ENCODE assay signal across 1 cellular context in genomic region chr6:27295301-27296079, GRCh38.
TF ChIP-seq lines count a peak whose summit lies in the region.

No MANE protein-coding gene starts in this region.

TF ChIP-seq in HepG2, 621 proteins besides CTCF, POLR2A, EP300 and RAD21 (continued from another document and continues in another):
- TF ChIP-seq HIVEP1 (CRISPR knock-in tag; IDR thresholded peaks at IDR 0.05) (no peak), ZNF234 (CRISPR knock-in tag; conservative IDR thresholded peaks at IDR 0.05) (no peak), ZNF138 (CRISPR knock-in tag; IDR thresholded peaks at IDR 0.05; ENCODE audit: low read depth) (no peak), SUZ12 (IDR thresholded peaks at IDR 0.05; ENCODE audit: low read depth, low read length) (no peak), ZNF121 (CRISPR knock-in tag; IDR thresholded peaks at IDR 0.05) (no peak), POGZ (CRISPR knock-in tag; IDR thresholded peaks at IDR 0.05) (no peak), MBNL3 (CRISPR knock-in tag; conservative IDR thresholded peaks at IDR 0.05) (no peak), KLF6 (CRISPR knock-in tag; IDR thresholded peaks at IDR 0.05) (no peak), ZNF333 (CRISPR knock-in tag; IDR thresholded peaks at IDR 0.05; ENCODE audit: borderline replicate concordance) (no peak), HDAC1 (CRISPR knock-in tag; IDR thresholded peaks at IDR 0.05) (no peak), SP5 (CRISPR knock-in tag; IDR thresholded peaks at IDR 0.05; ENCODE audit: borderline replicate concordance, low read depth) (0 out of 2 replicates have a peak, but pooled peaks have one; percentile 7), ZNF556 (CRISPR knock-in tag; IDR thresholded peaks at IDR 0.05; ENCODE audit: borderline replicate concordance) (no peak; the same call in 1 of the 2 replicates), ZNF207 (IDR thresholded peaks at IDR 0.05; ENCODE audit: borderline replicate concordance) (no peak), ZGPAT (CRISPR knock-in tag; IDR thresholded peaks at IDR 0.05) (0 out of 2 replicates have a peak, but pooled peaks have one; percentile 45), RBFOX2 (IDR thresholded peaks at IDR 0.05; ENCODE audit: low read depth, low read length) (no peak), NR2C2 (CRISPR knock-in tag; IDR thresholded peaks at IDR 0.05; ENCODE audit: borderline replicate concordance) (no peak), CAMTA2 (CRISPR knock-in tag; IDR thresholded peaks at IDR 0.05; ENCODE audit: borderline replicate concordance) (no peak), ZBTB21 (CRISPR knock-in tag; IDR thresholded peaks at IDR 0.05) (no peak), MXD3 (CRISPR knock-in tag; IDR thresholded peaks at IDR 0.05) (no peak), SRF (IDR thresholded peaks at IDR 0.05; ENCODE audit: low read depth, low read length) (no peak), ZMYM2 (CRISPR knock-in tag; IDR thresholded peaks at IDR 0.05) (peak; percentile 89; the same call in 1 of the 2 replicates), SP4 (CRISPR knock-in tag; IDR thresholded peaks at IDR 0.05) (no peak), POLR2AphosphoS2 (IDR thresholded peaks at IDR 0.05; ENCODE audit: low read depth, low read length) (no peak), FOXP4 (CRISPR knock-in tag; IDR thresholded peaks at IDR 0.05) (peak; percentile 43; the same call in 1 of the 2 replicates), KDM6A (CRISPR knock-in tag; IDR thresholded peaks at IDR 0.05; ENCODE audit: low read depth) (no peak), ZNF136 (CRISPR knock-in tag; IDR thresholded peaks at IDR 0.05; ENCODE audit: low read depth) (no peak)
- TF ChIP-seq, protein P1, sequence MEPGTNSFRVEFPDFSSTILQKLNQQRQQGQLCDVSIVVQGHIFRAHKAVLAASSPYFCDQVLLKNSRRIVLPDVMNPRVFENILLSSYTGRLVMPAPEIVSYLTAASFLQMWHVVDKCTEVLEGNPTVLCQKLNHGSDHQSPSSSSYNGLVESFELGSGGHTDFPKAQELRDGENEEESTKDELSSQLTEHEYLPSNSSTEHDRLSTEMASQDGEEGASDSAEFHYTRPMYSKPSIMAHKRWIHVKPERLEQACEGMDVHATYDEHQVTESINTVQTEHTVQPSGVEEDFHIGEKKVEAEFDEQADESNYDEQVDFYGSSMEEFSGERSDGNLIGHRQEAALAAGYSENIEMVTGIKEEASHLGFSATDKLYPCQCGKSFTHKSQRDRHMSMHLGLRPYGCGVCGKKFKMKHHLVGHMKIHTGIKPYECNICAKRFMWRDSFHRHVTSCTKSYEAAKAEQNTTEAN (CRISPR knock-in tag; conservative IDR thresholded peaks at IDR 0.05), result no peak; the same call in 1 of the 2 replicates
- TF ChIP-seq, protein P2, sequence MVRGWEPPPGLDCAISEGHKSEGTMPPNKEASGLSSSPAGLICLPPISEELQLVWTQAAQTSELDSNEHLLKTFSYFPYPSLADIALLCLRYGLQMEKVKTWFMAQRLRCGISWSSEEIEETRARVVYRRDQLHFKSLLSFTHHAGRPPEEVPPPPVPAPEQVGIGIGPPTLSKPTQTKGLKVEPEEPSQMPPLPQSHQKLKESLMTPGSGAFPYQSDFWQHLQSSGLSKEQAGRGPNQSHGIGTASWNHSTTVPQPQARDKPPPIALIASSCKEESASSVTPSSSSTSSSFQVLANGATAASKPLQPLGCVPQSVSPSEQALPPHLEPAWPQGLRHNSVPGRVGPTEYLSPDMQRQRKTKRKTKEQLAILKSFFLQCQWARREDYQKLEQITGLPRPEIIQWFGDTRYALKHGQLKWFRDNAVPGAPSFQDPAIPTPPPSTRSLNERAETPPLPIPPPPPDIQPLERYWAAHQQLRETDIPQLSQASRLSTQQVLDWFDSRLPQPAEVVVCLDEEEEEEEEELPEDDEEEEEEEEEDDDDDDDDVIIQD (CRISPR knock-in tag; IDR thresholded peaks at IDR 0.05; ENCODE audit: low read depth), result no peak
- TF ChIP-seq, protein P3, sequence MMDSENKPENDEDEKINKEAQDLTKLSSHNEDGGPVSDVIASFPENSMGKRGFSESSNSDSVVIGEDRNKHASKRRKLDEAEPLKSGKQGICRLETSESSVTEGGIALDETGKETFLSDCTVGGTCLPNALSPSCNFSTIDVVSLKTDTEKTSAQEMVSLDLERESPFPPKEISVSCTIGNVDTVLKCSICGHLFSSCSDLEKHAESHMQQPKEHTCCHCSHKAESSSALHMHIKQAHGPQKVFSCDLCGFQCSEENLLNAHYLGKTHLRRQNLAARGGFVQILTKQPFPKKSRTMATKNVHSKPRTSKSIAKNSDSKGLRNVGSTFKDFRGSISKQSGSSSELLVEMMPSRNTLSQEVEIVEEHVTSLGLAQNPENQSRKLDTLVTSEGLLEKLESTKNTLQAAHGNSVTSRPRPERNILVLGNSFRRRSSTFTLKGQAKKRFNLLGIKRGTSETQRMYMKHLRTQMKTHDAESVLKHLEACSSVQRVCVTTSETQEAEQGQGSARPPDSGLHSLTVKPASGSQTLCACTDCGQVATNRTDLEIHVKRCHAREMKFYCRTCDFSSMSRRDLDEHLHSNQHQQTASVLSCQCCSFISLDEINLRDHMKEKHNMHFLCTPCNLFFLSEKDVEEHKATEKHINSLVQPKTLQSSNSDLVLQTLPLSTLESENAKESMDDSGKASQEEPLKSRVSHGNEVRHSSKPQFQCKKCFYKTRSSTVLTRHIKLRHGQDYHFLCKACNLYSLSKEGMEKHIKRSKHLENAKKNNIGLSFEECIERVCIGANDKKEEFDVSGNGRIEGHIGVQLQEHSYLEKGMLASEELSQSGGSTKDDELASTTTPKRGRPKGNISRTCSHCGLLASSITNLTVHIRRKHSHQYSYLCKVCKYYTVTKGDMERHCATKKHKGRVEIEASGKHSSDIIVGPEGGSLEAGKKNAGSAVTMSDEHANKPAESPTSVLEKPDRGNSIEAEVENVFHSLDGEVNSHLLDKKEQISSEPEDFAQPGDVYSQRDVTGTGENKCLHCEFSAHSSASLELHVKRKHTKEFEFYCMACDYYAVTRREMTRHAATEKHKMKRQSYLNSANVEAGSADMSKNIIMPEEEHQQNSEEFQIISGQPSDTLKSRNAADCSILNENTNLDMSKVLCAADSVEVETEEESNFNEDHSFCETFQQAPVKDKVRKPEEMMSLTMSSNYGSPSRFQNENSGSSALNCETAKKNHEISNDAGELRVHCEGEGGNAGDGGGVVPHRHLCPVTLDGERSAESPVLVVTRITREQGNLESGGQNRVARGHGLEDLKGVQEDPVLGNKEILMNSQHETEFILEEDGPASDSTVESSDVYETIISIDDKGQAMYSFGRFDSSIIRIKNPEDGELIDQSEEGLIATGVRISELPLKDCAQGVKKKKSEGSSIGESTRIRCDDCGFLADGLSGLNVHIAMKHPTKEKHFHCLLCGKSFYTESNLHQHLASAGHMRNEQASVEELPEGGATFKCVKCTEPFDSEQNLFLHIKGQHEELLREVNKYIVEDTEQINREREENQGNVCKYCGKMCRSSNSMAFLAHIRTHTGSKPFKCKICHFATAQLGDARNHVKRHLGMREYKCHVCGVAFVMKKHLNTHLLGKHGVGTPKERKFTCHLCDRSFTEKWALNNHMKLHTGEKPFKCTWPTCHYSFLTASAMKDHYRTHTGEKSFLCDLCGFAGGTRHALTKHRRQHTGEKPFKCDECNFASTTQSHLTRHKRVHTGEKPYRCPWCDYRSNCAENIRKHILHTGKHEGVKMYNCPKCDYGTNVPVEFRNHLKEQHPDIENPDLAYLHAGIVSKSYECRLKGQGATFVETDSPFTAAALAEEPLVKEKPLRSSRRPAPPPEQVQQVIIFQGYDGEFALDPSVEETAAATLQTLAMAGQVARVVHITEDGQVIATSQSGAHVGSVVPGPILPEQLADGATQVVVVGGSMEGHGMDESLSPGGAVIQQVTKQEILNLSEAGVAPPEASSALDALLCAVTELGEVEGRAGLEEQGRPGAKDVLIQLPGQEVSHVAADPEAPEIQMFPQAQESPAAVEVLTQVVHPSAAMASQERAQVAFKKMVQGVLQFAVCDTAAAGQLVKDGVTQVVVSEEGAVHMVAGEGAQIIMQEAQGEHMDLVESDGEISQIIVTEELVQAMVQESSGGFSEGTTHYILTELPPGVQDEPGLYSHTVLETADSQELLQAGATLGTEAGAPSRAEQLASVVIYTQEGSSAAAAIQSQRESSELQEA (CRISPR knock-in tag; IDR thresholded peaks at IDR 0.05; ENCODE audit: not compliant biosample characterization), result no peak
- TF ChIP-seq, protein P4, sequence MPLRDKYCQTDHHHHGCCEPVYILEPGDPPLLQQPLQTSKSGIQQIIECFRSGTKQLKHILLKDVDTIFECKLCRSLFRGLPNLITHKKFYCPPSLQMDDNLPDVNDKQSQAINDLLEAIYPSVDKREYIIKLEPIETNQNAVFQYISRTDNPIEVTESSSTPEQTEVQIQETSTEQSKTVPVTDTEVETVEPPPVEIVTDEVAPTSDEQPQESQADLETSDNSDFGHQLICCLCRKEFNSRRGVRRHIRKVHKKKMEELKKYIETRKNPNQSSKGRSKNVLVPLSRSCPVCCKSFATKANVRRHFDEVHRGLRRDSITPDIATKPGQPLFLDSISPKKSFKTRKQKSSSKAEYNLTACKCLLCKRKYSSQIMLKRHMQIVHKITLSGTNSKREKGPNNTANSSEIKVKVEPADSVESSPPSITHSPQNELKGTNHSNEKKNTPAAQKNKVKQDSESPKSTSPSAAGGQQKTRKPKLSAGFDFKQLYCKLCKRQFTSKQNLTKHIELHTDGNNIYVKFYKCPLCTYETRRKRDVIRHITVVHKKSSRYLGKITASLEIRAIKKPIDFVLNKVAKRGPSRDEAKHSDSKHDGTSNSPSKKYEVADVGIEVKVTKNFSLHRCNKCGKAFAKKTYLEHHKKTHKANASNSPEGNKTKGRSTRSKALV (CRISPR knock-in tag; IDR thresholded peaks at IDR 0.05), result no peak
- TF ChIP-seq, protein P5, sequence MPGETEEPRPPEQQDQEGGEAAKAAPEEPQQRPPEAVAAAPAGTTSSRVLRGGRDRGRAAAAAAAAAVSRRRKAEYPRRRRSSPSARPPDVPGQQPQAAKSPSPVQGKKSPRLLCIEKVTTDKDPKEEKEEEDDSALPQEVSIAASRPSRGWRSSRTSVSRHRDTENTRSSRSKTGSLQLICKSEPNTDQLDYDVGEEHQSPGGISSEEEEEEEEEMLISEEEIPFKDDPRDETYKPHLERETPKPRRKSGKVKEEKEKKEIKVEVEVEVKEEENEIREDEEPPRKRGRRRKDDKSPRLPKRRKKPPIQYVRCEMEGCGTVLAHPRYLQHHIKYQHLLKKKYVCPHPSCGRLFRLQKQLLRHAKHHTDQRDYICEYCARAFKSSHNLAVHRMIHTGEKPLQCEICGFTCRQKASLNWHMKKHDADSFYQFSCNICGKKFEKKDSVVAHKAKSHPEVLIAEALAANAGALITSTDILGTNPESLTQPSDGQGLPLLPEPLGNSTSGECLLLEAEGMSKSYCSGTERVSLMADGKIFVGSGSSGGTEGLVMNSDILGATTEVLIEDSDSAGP (CRISPR knock-in tag; IDR thresholded peaks at IDR 0.05; ENCODE audit: borderline replicate concordance), result no peak
- TF ChIP-seq, protein P6, sequence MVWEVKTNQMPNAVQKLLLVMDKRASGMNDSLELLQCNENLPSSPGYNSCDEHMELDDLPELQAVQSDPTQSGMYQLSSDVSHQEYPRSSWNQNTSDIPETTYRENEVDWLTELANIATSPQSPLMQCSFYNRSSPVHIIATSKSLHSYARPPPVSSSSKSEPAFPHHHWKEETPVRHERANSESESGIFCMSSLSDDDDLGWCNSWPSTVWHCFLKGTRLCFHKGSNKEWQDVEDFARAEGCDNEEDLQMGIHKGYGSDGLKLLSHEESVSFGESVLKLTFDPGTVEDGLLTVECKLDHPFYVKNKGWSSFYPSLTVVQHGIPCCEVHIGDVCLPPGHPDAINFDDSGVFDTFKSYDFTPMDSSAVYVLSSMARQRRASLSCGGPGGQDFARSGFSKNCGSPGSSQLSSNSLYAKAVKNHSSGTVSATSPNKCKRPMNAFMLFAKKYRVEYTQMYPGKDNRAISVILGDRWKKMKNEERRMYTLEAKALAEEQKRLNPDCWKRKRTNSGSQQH (CRISPR knock-in tag; IDR thresholded peaks at IDR 0.05; ENCODE audit: low read depth), result peak; percentile 55; the same call in 1 of the 2 replicates
- TF ChIP-seq, protein P7, sequence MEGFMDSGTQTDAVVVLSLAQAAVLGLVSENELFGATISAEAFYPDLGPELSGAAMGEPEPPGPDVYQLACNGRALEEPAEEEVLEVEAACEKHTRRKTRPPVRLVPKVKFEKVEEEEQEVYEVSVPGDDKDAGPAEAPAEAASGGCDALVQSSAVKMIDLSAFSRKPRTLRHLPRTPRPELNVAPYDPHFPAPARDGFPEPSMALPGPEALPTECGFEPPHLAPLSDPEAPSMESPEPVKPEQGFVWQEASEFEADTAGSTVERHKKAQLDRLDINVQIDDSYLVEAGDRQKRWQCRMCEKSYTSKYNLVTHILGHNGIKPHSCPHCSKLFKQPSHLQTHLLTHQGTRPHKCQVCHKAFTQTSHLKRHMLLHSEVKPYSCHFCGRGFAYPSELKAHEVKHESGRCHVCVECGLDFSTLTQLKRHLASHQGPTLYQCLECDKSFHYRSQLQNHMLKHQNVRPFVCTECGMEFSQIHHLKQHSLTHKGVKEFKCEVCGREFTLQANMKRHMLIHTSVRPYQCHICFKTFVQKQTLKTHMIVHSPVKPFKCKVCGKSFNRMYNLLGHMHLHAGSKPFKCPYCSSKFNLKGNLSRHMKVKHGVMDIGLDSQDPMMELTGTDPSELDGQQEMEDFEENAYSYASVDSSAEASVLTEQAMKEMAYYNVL (CRISPR knock-in tag; IDR thresholded peaks at IDR 0.05; ENCODE audit: borderline replicate concordance), result no peak; the same call in 1 of the 2 replicates
